In the genomic region with DNA sequence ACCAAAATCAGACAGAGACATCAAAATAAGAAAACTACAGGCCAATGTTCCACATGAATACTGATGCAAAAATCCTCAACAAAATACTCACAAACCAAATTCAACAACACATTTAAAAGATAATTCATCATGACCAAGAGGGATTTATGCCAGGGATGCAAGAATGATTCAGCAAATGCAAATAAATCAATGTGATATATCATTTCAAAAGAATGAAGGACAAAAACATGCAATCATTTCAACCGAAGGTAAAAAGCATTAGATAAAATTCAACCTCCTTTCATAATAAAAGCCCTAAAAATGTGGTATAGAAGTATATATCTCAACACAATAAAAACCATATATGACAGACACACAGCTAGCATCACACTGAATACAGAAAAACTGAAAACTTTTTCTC, we compare ENCODE assay signal across 1 cellular context.
TF ChIP-seq lines count a peak whose summit lies in the region.

No MANE protein-coding gene starts in this region.

TF ChIP-seq in GM23338, 12 proteins besides CTCF, POLR2A, EP300 and RAD21 (continued from another document):
- TF ChIP-seq, protein P1, sequence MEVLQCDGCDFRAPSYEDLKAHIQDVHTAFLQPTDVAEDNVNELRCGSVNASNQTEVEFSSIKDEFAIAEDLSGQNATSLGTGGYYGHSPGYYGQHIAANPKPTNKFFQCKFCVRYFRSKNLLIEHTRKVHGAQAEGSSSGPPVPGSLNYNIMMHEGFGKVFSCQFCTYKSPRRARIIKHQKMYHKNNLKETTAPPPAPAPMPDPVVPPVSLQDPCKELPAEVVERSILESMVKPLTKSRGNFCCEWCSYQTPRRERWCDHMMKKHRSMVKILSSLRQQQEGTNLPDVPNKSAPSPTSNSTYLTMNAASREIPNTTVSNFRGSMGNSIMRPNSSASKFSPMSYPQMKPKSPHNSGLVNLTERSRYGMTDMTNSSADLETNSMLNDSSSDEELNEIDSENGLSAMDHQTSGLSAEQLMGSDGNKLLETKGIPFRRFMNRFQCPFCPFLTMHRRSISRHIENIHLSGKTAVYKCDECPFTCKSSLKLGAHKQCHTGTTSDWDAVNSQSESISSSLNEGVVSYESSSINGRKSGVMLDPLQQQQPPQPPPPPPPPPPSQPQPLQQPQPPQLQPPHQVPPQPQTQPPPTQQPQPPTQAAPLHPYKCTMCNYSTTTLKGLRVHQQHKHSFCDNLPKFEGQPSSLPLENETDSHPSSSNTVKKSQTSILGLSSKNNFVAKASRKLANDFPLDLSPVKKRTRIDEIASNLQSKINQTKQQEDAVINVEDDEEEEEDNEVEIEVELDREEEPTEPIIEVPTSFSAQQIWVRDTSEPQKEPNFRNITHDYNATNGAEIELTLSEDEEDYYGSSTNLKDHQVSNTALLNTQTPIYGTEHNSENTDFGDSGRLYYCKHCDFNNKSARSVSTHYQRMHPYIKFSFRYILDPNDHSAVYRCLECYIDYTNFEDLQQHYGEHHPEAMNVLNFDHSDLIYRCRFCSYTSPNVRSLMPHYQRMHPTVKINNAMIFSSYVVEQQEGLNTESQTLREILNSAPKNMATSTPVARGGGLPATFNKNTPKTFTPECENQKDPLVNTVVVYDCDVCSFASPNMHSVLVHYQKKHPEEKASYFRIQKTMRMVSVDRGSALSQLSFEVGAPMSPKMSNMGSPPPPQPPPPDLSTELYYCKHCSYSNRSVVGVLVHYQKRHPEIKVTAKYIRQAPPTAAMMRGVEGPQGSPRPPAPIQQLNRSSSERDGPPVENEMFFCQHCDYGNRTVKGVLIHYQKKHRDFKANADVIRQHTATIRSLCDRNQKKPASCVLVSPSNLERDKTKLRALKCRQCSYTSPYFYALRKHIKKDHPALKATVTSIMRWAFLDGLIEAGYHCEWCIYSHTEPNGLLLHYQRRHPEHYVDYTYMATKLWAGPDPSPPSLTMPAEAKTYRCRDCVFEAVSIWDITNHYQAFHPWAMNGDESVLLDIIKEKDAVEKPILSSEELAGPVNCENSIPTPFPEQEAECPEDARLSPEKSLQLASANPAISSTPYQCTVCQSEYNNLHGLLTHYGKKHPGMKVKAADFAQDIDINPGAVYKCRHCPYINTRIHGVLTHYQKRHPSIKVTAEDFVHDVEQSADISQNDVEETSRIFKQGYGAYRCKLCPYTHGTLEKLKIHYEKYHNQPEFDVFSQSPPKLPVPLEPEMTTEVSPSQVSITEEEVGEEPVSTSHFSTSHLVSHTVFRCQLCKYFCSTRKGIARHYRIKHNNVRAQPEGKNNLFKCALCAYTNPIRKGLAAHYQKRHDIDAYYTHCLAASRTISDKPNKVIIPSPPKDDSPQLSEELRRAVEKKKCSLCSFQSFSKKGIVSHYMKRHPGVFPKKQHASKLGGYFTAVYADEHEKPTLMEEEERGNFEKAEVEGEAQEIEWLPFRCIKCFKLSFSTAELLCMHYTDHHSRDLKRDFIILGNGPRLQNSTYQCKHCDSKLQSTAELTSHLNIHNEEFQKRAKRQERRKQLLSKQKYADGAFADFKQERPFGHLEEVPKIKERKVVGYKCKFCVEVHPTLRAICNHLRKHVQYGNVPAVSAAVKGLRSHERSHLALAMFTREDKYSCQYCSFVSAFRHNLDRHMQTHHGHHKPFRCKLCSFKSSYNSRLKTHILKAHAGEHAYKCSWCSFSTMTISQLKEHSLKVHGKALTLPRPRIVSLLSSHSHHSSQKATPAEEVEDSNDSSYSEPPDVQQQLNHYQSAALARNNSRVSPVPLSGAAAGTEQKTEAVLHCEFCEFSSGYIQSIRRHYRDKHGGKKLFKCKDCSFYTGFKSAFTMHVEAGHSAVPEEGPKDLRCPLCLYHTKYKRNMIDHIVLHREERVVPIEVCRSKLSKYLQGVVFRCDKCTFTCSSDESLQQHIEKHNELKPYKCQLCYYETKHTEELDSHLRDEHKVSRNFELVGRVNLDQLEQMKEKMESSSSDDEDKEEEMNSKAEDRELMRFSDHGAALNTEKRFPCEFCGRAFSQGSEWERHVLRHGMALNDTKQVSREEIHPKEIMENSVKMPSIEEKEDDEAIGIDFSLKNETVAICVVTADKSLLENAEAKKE (CRISPR knock-in tag; IDR thresholded peaks at IDR 0.05) = no peak
- TF ChIP-seq CREB1 (CRISPR knock-in tag; IDR thresholded peaks at IDR 0.05; ENCODE audit: low read depth) (no peak), JUNB (IDR thresholded peaks at IDR 0.05; ENCODE audit: unreplicated experiment) (no peak), NANOG (IDR thresholded peaks at IDR 0.05; ENCODE audit: borderline replicate concordance) (no peak), EZH2 (IDR thresholded peaks at IDR 0.05; ENCODE audit: low read depth, unreplicated experiment) (no peak), ZNF331 (CRISPR knock-in tag; IDR thresholded peaks at IDR 0.05; ENCODE audit: low read depth) (no peak)
- TF ChIP-seq, protein P2, sequence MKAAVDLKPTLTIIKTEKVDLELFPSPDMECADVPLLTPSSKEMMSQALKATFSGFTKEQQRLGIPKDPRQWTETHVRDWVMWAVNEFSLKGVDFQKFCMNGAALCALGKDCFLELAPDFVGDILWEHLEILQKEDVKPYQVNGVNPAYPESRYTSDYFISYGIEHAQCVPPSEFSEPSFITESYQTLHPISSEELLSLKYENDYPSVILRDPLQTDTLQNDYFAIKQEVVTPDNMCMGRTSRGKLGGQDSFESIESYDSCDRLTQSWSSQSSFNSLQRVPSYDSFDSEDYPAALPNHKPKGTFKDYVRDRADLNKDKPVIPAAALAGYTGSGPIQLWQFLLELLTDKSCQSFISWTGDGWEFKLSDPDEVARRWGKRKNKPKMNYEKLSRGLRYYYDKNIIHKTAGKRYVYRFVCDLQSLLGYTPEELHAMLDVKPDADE (IDR thresholded peaks at IDR 0.05) = no peak
